17 cellular contexts compared by ENCODE assay signal in genomic region chr15:39778031-39778430, GRCh38. TPM values are rescaled to one million over a fixed set of nuclear protein-coding genes. Genes with fewer than 3 reads are reported as not detected.
A peak's percentile ranks its signal among the peaks of the same experiment; 100 is the strongest.
DNase-seq lines count a peak whose midpoint lies in the region; ATAC-seq and TF ChIP-seq lines count a peak whose summit lies in the region.
"Had no signal": no experiment of that assay in that cellular context is flagged by ENCODE, and none has a peak within 500 bp of the region (broad histone marks: within the 10 kb centered on the region; RNA-seq: fewer than 3 reads in every experiment).

No MANE protein-coding gene starts in this region.

- DNase-seq in NCI-H2227 (lab: John Stamatoyannopoulos, UW; ENCODE audit: unreplicated experiment), result peak; percentile 39
- no peak for DNase-seq in NCI-H2107 treated with DMSO at 0.1 percent for 48 hours (lab: John Stamatoyannopoulos, UW; ENCODE audit: unreplicated experiment)
- DNase-seq in NAMALWA (ENCODE audit: low spot score), result no peak
- no peak for DNase-seq in COLO668 (lab: John Stamatoyannopoulos, UW; ENCODE audit: unreplicated experiment)
- DNase-seq in natural killer cell, result no peak
- DNase-seq: AML-193; CD4-positive, CD25-positive, alpha-beta regulatory T cell; GF-D8; Kasumi-1; NCI-H1436; NCI-H446 treated with DMSO at 0.1 percent for 48 hours; NCI-H82; SIG-M5 had no signal

- no peaks in the 10 kb centered on the region for H3K9me2 ChIP-seq in neural cell (ENCODE audit: insufficient read depth, low read length)

- no peak for TF ChIP-seq CTCF in HEK293 (tag by site-specific recombination; IDR thresholded peaks at IDR 0.05)
- no peak for TF ChIP-seq CTCF in brain (conservative IDR thresholded peaks at IDR 0.05)
- no peak for TF ChIP-seq CTCF in neural cell (IDR thresholded peaks at IDR 0.05; ENCODE audit: poor library complexity, severe bottlenecking)
- no peak for TF ChIP-seq CTCF in natural killer cell (IDR thresholded peaks at IDR 0.05)

- H3K4me1 Mint-ChIP-seq in brain, result peaks cover 38% of the 10 kb centered on the region
- H3K4me1 Mint-ChIP-seq in natural killer cell, result peaks cover 12 to 27% of the 10 kb centered on the region in 2 donors

- H3K4me2 ChIP-seq in neural cell (ENCODE audit: low read length), result no peak overlapping the region
- H3K4me2 ChIP-seq: GM23338 had no signal

- H3K27me3 Mint-ChIP-seq in brain (peaks cover 5% of the 10 kb centered on the region), natural killer cell (ENCODE audit: low read depth in 2 of 2) (peaks cover 3 to 21% of the 10 kb centered on the region in 2 donors)

- intact Hi-C loops in natural killer cell (cut with micrococcal nuclease), result no loop called here

- H3K9me3 ChIP-seq in HEK293 (ENCODE audit: control insufficient read depth, insufficient read depth, low read depth, low read length), result no peaks in the 10 kb centered on the region
- no peaks in the 10 kb centered on the region for H3K9me3 ChIP-seq in neural cell (ENCODE audit: low read length)

- H3K4me3 Mint-ChIP-seq in brain (peak overlapping the region in 4 of 5 experiments; percentile 19 to 50 (median 38)), natural killer cell (no peak overlapping the region)
- H3K4me3 Mint-ChIP-seq: GM23338 had no signal

- no peaks in the 10 kb centered on the region for H3K27me3 ChIP-seq in neural cell (ENCODE audit: insufficient read depth, low read depth, low read length)

- ATAC-seq in natural killer cell, result no peak
- ATAC-seq: GM23338 had no signal

- no peaks in the 10 kb centered on the region for H3K4me1 ChIP-seq in HEK293 (ENCODE audit: control insufficient read depth, insufficient read depth, low read length)

- H3K9ac ChIP-seq in neural cell (ENCODE audit: low read length), result peak overlapping the region; percentile 8

- POLR2A ChIA-PET in HEK293 (lab: Yijun Ruan, JAX), result no interaction called here

- peaks cover 0 to 8% (median 4%) of the 10 kb centered on the region in 5 experiments for H3K9me3 Mint-ChIP-seq in brain
- H3K9me3 Mint-ChIP-seq in natural killer cell, result no peaks in the 10 kb centered on the region
- H3K9me3 Mint-ChIP-seq: GM23338 had no signal

- no peak for TF ChIP-seq EP300 in neural cell (conservative IDR thresholded peaks at IDR 0.05; ENCODE audit: poor library complexity, severe bottlenecking)

- H3K36me3 ChIP-seq in HEK293 (ENCODE audit: control insufficient read depth in 2 of 2, insufficient read depth in 1 of 2, low read length in 2 of 2) (no peaks in the 10 kb centered on the region), neural cell (ENCODE audit: insufficient read depth, low read length) (no peaks in the 10 kb centered on the region)

- no peak overlapping the region for H2AFZ ChIP-seq in neural cell (ENCODE audit: low read depth, low read length)
- H2AFZ ChIP-seq: GM23338 had no signal

- H3K36me3 Mint-ChIP-seq in brain (peaks cover 4% of the 10 kb centered on the region), natural killer cell (no peaks in the 10 kb centered on the region)
- H3K36me3 Mint-ChIP-seq: CD4-positive, CD25-positive, alpha-beta regulatory T cell had no signal

- CTCF ChIA-PET in HEK293 (lab: Yijun Ruan, JAX), result interaction anchor here (2.0 kb wide), 1 partner anchor 10 kb away, joined by 5 read pairs; no protein-coding TSS in a partner anchor

- TF ChIP-seq RAD21 in neural cell (conservative IDR thresholded peaks at IDR 0.05), result no peak

- no peaks in the 10 kb centered on the region for H4K20me1 ChIP-seq in neural cell (ENCODE audit: insufficient read depth)

- no peak overlapping the region for H3K27ac ChIP-seq in HEK293 (ENCODE audit: extremely low read depth, low read depth, low read length)
- no peak overlapping the region for H3K27ac ChIP-seq in neural cell (ENCODE audit: low read length)

- no peaks in the 10 kb centered on the region for H3F3A ChIP-seq in neural cell (ENCODE audit: insufficient read depth, low read length, poor library complexity, severe bottlenecking)

- H3K4me3 ChIP-seq in HEK293 (ENCODE audit: low read depth, low read length) (no peak overlapping the region), neural cell (ENCODE audit: low read length) (no peak overlapping the region)
- H3K4me3 ChIP-seq: GM23338 had no signal

- H3K79me2 ChIP-seq in neural cell (replicated peaks; ENCODE audit: insufficient read depth, low read length), result peaks cover 2% of the 10 kb centered on the region

- H3K27ac Mint-ChIP-seq in brain, result peak overlapping the region in 4 of 5 experiments; percentile 23 to 87 (median 58)
- H3K27ac Mint-ChIP-seq in natural killer cell, result no peak overlapping the region
- H3K27ac Mint-ChIP-seq: GM23338 had no signal

TF ChIP-seq in HEK293, 187 proteins besides CTCF, POLR2A, EP300 and RAD21:
- TF ChIP-seq ZBTB8A (tag by site-specific recombination; IDR thresholded peaks at IDR 0.05), result 0 out of 2 replicates have a peak, but pooled peaks have one; percentile 21
- no peak for TF ChIP-seq MYNN (tag by site-specific recombination; IDR thresholded peaks at IDR 0.05; ENCODE audit: borderline replicate concordance)
- TF ChIP-seq ZNF202 (tag by site-specific recombination; IDR thresholded peaks at IDR 0.05; ENCODE audit: borderline replicate concordance), result no peak
- no peak for TF ChIP-seq ZFP41 (tag by site-specific recombination; IDR thresholded peaks at IDR 0.05; ENCODE audit: borderline replicate concordance)
- no peak for TF ChIP-seq ZNF548 (tag by site-specific recombination; IDR thresholded peaks at IDR 0.05)
- TF ChIP-seq FEZF1 (tag by site-specific recombination; IDR thresholded peaks at IDR 0.05), result peak; percentile 63
- no peak for TF ChIP-seq ZNF239 (tag by site-specific recombination; IDR thresholded peaks at IDR 0.05)
- TF ChIP-seq SP2 (tag by site-specific recombination; IDR thresholded peaks at IDR 0.05), result 0 out of 2 replicates have a peak, but pooled peaks have one; percentile 8
- TF ChIP-seq ZNF2 (tag by site-specific recombination; IDR thresholded peaks at IDR 0.05), result no peak
- 0 out of 2 replicates have a peak, but pooled peaks have one; percentile 23 for TF ChIP-seq ZNF335 (tag by site-specific recombination; conservative IDR thresholded peaks at IDR 0.05)

TF ChIP-seq in neural cell, 6 proteins besides CTCF, POLR2A, EP300 and RAD21:
- TF ChIP-seq REST (IDR thresholded peaks at IDR 0.05; ENCODE audit: borderline replicate concordance), result no peak
- no peak for TF ChIP-seq TAF1 (IDR thresholded peaks at IDR 0.05; ENCODE audit: low read depth)
- TF ChIP-seq MXI1 (conservative IDR thresholded peaks at IDR 0.05; ENCODE audit: poor library complexity, severe bottlenecking), result no peak
- no peak for TF ChIP-seq POLR2AphosphoS5 (IDR thresholded peaks at IDR 0.05)
- TF ChIP-seq EZH2 (IDR thresholded peaks at IDR 0.05; ENCODE audit: borderline replicate concordance, insufficient read depth, low read length, poor library complexity, severe bottlenecking), result no peak
- TF ChIP-seq SMC3 (conservative IDR thresholded peaks at IDR 0.05; ENCODE audit: poor library complexity), result no peak
TF ChIP-seq in neural cell: peak in this region for 0.

RNA-seq across cellular contexts. Expression of gene FSIP1, which starts 4.6 kb away (rescaled TPM):
- polyA plus RNA-seq in brain (ENCODE audit: insufficient read depth, low read depth, low replicate concordance) (0.29 TPM), neural cell (3.8 and 4.1 TPM in 2 replicates)
- 11.7 and 16.9 TPM in 2 replicates for polyA minus RNA-seq in neural cell
- 1 to 10 TPM; 1.1 to 2.3 (median 1.8) TPM for total RNA-seq in natural killer cell

Comparison
In these comparisons a context has a peak if more than half of its experiments do, and no peak if none do; other contexts are left out.
1. H3K27ac Mint-ChIP-seq: peak in brain (4 of 5); none in natural killer cell (0 of 2).